In the genomic region with DNA sequence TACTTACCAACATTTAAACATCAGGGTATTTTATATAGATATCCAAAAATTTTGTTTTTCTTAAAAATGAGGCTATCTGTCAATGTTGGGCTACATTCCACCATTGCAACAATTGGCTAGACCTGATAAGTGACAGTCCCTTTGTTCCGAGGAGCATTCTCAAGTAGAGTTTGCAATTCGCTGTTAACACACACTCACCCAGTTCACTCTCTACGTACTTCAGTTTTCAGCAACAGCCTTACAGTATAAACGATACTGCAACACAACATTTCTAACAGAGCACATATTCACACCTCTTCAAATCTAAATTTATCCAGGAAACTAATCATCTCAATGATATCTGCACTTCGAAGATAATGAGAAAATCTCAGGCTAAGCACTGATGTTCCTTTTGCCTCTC, we compare ENCODE assay signal across 26 cellular contexts.
"Had no signal": no experiment of that assay in that cellular context is flagged by ENCODE, and none has a peak within 500 bp of the region (broad histone marks: within the 10 kb centered on the region; RNA-seq: fewer than 3 reads in every experiment).

No MANE protein-coding gene starts in this region.

- H3K36me3 ChIP-seq: esophagus muscularis mucosa, gastroesophageal sphincter, heart left ventricle, lower lobe of right lung had no signal

- H3K4me2 ChIP-seq: hepatocyte had no signal

- H3K36me3 Mint-ChIP-seq: immature natural killer cell, mesothelial cell of epicardium, naive B cell had no signal

- H3K27ac ChIP-seq: coronary artery, dorsolateral prefrontal cortex, esophagus muscularis mucosa, foreskin keratinocyte, gastroesophageal sphincter, heart left ventricle, hepatocyte, lower lobe of right lung had no signal

- H3K4me3 ChIP-seq: coronary artery, dorsolateral prefrontal cortex, esophagus muscularis mucosa, gastroesophageal sphincter, heart left ventricle, hepatocyte, lower lobe of right lung, mucosa of descending colon had no signal

- ATAC-seq: foreskin keratinocyte, gastroesophageal sphincter, heart left ventricle, left colon, left lobe of liver, left ventricle myocardium superior, mucosa of descending colon had no signal

- H3K4me3 Mint-ChIP-seq: immature natural killer cell, mesothelial cell of epicardium, naive B cell had no signal

- H3K9me3 ChIP-seq: esophagus muscularis mucosa, gastroesophageal sphincter, lower lobe of right lung, mucosa of descending colon had no signal

- H3K4me1 Mint-ChIP-seq: immature natural killer cell, naive B cell had no signal

- H2AFZ ChIP-seq: hepatocyte had no signal

- H3K4me1 ChIP-seq: esophagus muscularis mucosa, foreskin keratinocyte, gastroesophageal sphincter, heart left ventricle, lower lobe of right lung had no signal

- H3K27ac Mint-ChIP-seq: immature natural killer cell, mesothelial cell of epicardium, naive B cell had no signal

- FAIRE-seq: colon, endothelial cell of umbilical vein, frontal cortex, kidney had no signal

- DNase-seq: dermis blood vessel endothelial cell; dorsolateral prefrontal cortex; effector CD4-positive, alpha-beta T cell; effector memory CD4-positive, alpha-beta T cell; foreskin keratinocyte; heart left ventricle; hypothalamus; immature natural killer cell; islet precursor cell; kidney; kidney glomerular epithelial cell; left colon; left ventricle myocardium superior; lower lobe of right lung; mesenchymal stem cell; mucosa of descending colon; naive B cell had no signal

- H3K79me2 ChIP-seq: hepatocyte had no signal

- H3K27me3 ChIP-seq: dorsolateral prefrontal cortex, esophagus muscularis mucosa, foreskin keratinocyte, gastroesophageal sphincter, heart left ventricle, hepatocyte had no signal
